Comparison of ENCODE assay signal across 22 cellular contexts in genomic region chr1:150558328-150558727, GRCh38. TPM values are rescaled to one million over a fixed set of nuclear protein-coding genes. Genes with fewer than 3 reads are reported as not detected.
DNase-seq lines count a peak whose midpoint lies in the region; ATAC-seq, FAIRE-seq and TF ChIP-seq lines count a peak whose summit lies in the region.
"Had no signal": no experiment of that assay in that cellular context is flagged by ENCODE, and none has a peak within 500 bp of the region (broad histone marks: within the 10 kb centered on the region; RNA-seq: fewer than 3 reads in every experiment).

No MANE protein-coding gene starts in this region.

- no peak for TF ChIP-seq RAD21 in HepG2 (CRISPR knock-in tag; IDR thresholded peaks at IDR 0.05)

- TF ChIP-seq CTCF in body of pancreas (IDR thresholded peaks at IDR 0.05) (no peak), HepG2 (CRISPR knock-in tag; IDR thresholded peaks at IDR 0.05) (no peak)

- CTCF ChIA-PET in HepG2 (lab: Yijun Ruan, JAX; ENCODE audit: low intra/inter-chr PET ratio, low total read pairs) = no interaction called here

- H3K9ac ChIP-seq in BLaER1 = no peak overlapping the region
- no peak overlapping the region for H3K9ac ChIP-seq in HepG2 (ENCODE audit: insufficient read depth, low read depth, low read length)
- no peak overlapping the region for H3K9ac ChIP-seq in skeletal muscle tissue (ENCODE audit: low read depth in 1 of 3, low read length in 3 of 3)

- H3K27me3 ChIP-seq in BLaER1 = no peaks in the 10 kb centered on the region
- no peaks in the 10 kb centered on the region for H3K27me3 ChIP-seq in body of pancreas
- H3K27me3 ChIP-seq in HepG2 (ENCODE audit: control insufficient read depth in 1 of 2, insufficient read depth in 2 of 2, low read length in 2 of 2) = no peaks in the 10 kb centered on the region
- H3K27me3 ChIP-seq in skeletal muscle tissue (ENCODE audit: control insufficient read depth in 3 of 3, insufficient read depth in 3 of 3, low read length in 3 of 3) = no peaks in the 10 kb centered on the region

- H3K4me1 ChIP-seq in BLaER1 (peaks cover 44% of the 10 kb centered on the region), body of pancreas (peaks cover 40% of the 10 kb centered on the region), HepG2 (ENCODE audit: insufficient read depth, low read length) (peaks cover 46% of the 10 kb centered on the region), skeletal muscle tissue (ENCODE audit: control insufficient read depth in 3 of 3, insufficient read depth in 3 of 3, low read length in 3 of 3) (peaks cover 38 to 55% (median 44%) of the 10 kb centered on the region in 3 donors)

- ATAC-seq in body of pancreas (no peak), HepG2 (no peak), GM21786 (IDR thresholded peaks at IDR 0.05; ENCODE audit: unreplicated experiment) (no peak), HG03045 (IDR thresholded peaks at IDR 0.05; ENCODE audit: unreplicated experiment) (no peak)
- ATAC-seq: activated CD8-positive, alpha-beta T cell treated with anti-CD3 and anti-CD28 coated beads, Interleukin-2, amount 10 ng/mL, durations not matched to agents 7 days and 5 days; activated T-cell treated with anti-CD3 and anti-CD28 coated beads, Interleukin-2, amount 50 U/mL, for 72 hours; stimulated activated naive B cell treated with anti-CD40 and anti-IgM and Interleukin-4, amounts not matched to agents 10 μg/mL and 1 μg/mL and 100 μg/mL, for 72 hours had no signal

- TF ChIP-seq POLR2A in body of pancreas (IDR thresholded peaks at IDR 0.05) = no peak
- TF ChIP-seq POLR2A in HepG2 (IDR thresholded peaks at IDR 0.05; ENCODE audit: insufficient read depth in 1 of 2, low read depth in 2 of 2, low read length in 2 of 2) = no peak

- no peak overlapping the region for H2AFZ ChIP-seq in HepG2 (ENCODE audit: low read length)

- H3K27ac ChIP-seq in BLaER1 (peak overlapping the region; percentile 38; the same call in 1 of the 2 replicates), body of pancreas (peak overlapping the region in 3 of 4 donors; percentile 97 to 100 (median 99)), HepG2 (ENCODE audit: extremely low read length, insufficient read depth, low read length) (no peak overlapping the region), skeletal muscle tissue (ENCODE audit: low read depth, low read length) (peak overlapping the region; percentile 100)
- H3K27ac ChIP-seq: VCaP had no signal

- 73% methylated on average over 9 to 15 of the region's 15 CpGs for WGBS in body of pancreas, 2 donors
- whole genome bisulfite sequencing in HepG2 (ENCODE audit: low lambda C conversion rate) = 78% methylated on average over 11 of the region's 15 CpGs

- no peaks in the 10 kb centered on the region for H3K9me3 ChIP-seq in BLaER1
- H3K9me3 ChIP-seq in body of pancreas = no peaks in the 10 kb centered on the region
- H3K9me3 ChIP-seq in HepG2 (ENCODE audit: low read length) = no peaks in the 10 kb centered on the region
- no peaks in the 10 kb centered on the region for H3K9me3 ChIP-seq in skeletal muscle tissue (ENCODE audit: control insufficient read depth in 3 of 3, low read length in 3 of 3)

- BruUV-seq in HepG2 (replicated peaks; lab: Mats Ljungman, UMichigan) = no TSS peak

- H3K79me2 ChIP-seq in HepG2 (ENCODE audit: insufficient read depth, low read length) = peaks cover 2% of the 10 kb centered on the region

- H3K4me3 ChIP-seq in BLaER1 (no peak overlapping the region), body of pancreas (no peak overlapping the region), HepG2 (replicated peaks in 1 of 3; ENCODE audit: insufficient read depth in 1 of 3, low read depth in 2 of 3, low read length in 3 of 3) (no peak overlapping the region), skeletal muscle tissue (ENCODE audit: low read length in 3 of 3) (peak overlapping the region in 1 of 3 donors; percentile 20)

- H4K20me1 ChIP-seq in BLaER1 (peaks cover 27% of the 10 kb centered on the region), HepG2 (ENCODE audit: insufficient read depth, low read length) (no peaks in the 10 kb centered on the region)

- no peak overlapping the region for H3K4me2 ChIP-seq in BLaER1
- H3K4me2 ChIP-seq in HepG2 (ENCODE audit: low read depth, low read length) = no peak overlapping the region

- TF ChIP-seq EP300 in HepG2 (IDR thresholded peaks at IDR 0.05; ENCODE audit: low read depth in 2 of 2, low read length in 2 of 2) (no peak), HepG2 (CRISPR knock-in tag; IDR thresholded peaks at IDR 0.05; ENCODE audit: borderline replicate concordance) (no peak)

- no peak for FAIRE-seq in HepG2 (lab: Jason Lieb, UNC)
- FAIRE-seq: endometrium had no signal

- intact Hi-C loops in body of pancreas (cut with DNase I) = loop anchor here (10.0 kb wide), 1 partner anchor 94 kb away; no protein-coding TSS in a partner anchor
- intact Hi-C loops in HepG2 (cut with micrococcal nuclease; ENCODE audit: unreplicated experiment) = loop anchor here (10.0 kb wide), 1 partner anchor 304 kb away; the partner anchor contains the start of gene CA14

- POLR2A ChIA-PET in HepG2 (lab: Yijun Ruan, JAX) = interaction anchor here (1.3 to 6.8 kb wide), 2 partner anchors 7 to 22 kb away, joined by 4 to 88 read pairs; partner anchors contain the start of genes ADAMTSL4 and MCL1

- no peak for DNase-seq in body of pancreas
- DNase-seq in HepG2 (ENCODE audit: low spot score) = no peak
- DNase-seq in HPDE6-E6E7 (ENCODE audit: extremely low spot score) = no peak
- no peak for DNase-seq in stimulated activated CD4-positive, alpha-beta T cell treated with anti-CD3 and anti-CD28 coated beads, Interleukin-2, amount 100 ng/mL, for 48 hours
- DNase-seq: activated CD8-positive, alpha-beta T cell treated with anti-CD3 and anti-CD28 coated beads, Interleukin-2, amount 10 ng/mL, durations not matched to agents 7 days and 5 days; activated naive CD8-positive, alpha-beta T cell treated with anti-CD3 and anti-CD28 coated beads, Interleukin-2, amount 10 ng/mL, durations not matched to agents 7 days and 5 days; activated T-cell treated with anti-CD3 and anti-CD28 coated beads, Interleukin-2, amount 50 U/mL, for 72 hours; central memory CD4-positive, alpha-beta T cell; HCEC 1CT; NCI-H146; NCI-H345; stimulated activated naive B cell treated with anti-CD40 and anti-IgM and Interleukin-4, amounts not matched to agents 10 μg/mL and 1 μg/mL and 100 μg/mL, for 72 hours; T-helper 1 cell had no signal

- in situ Hi-C loops in HepG2 (cut with HindIII; ENCODE audit: extremely low pct_ligation_motif_present, low pct_unique_long_range_greater_than_20kb) = no loop called here

- H3K36me3 ChIP-seq in BLaER1 = no peaks in the 10 kb centered on the region
- no peaks in the 10 kb centered on the region for H3K36me3 ChIP-seq in body of pancreas (replicated peaks in 1 of 2; ENCODE audit: insufficient read depth in 1 of 2, low read depth in 2 of 2)
- peaks cover 0 to 5% of the 10 kb centered on the region in 2 experiments; a peak in 2 of 5 replicates for H3K36me3 ChIP-seq in HepG2 (replicated peaks in 1 of 2; ENCODE audit: control insufficient read depth in 1 of 2, insufficient read depth in 2 of 2, low read length in 2 of 2)
- peaks cover 12 to 21% (median 15%) of the 10 kb centered on the region in 3 donors for H3K36me3 ChIP-seq in skeletal muscle tissue (ENCODE audit: control insufficient read depth in 3 of 3, insufficient read depth in 3 of 3, low read length in 3 of 3)

RNA-seq across cellular contexts. Expression of gene ADAMTSL4, which starts 9.1 kb away (rescaled TPM):
- 1 to 10 TPM; 4.7 to 7.6 TPM for total RNA-seq in body of pancreas
- total RNA-seq in HepG2 (2016; rRNA removed; fragmentation: Illumina TruSeq; extraction: Trizol) = 1.9 and 3.9 TPM in 2 replicates
- 1.3 and 1.4 TPM in 2 replicates for total RNA-seq in HepG2 (2016; cell fraction: cytosol; rRNA removed; fragmentation: Illumina TruSeq; extraction: Trizol; ENCODE audit: low read depth)
- 1.4 and 3.5 TPM in 2 replicates for total RNA-seq in HepG2 (2016; cell fraction: insoluble cytoplasmic fraction; rRNA removed; fragmentation: Illumina TruSeq; extraction: Trizol)
- 2.8 TPM in 2 replicates for total RNA-seq in HepG2 (2016; cell fraction: membrane; rRNA removed; fragmentation: Illumina TruSeq; extraction: Trizol)
- 5.1 and 8.0 TPM in 2 replicates for total RNA-seq in HepG2 (2016; cell fraction: nucleus; rRNA removed; fragmentation: Illumina TruSeq; extraction: Trizol)
- polyA plus RNA-seq in HepG2 (2011; rRNA removed) = 15.1 and 16.4 TPM in 2 replicates
- polyA plus RNA-seq in HepG2 (2011; cell fraction: cytosol; rRNA removed) = 7.9 and 8.3 TPM in 2 replicates
- polyA plus RNA-seq in HepG2 (2011; cell fraction: nucleus; rRNA removed) = 81.6 and 99.7 TPM in 2 replicates
- polyA plus RNA-seq in HepG2 (2012) = 6.4 and 10.9 TPM in 2 replicates
- 0.93 and 1.3 TPM in 2 replicates for polyA plus RNA-seq in HepG2 (2016; cell fraction: cytosol; fragmentation: Illumina TruSeq; extraction: Trizol; ENCODE audit: low read depth)
- 4.0 and 4.2 TPM in 2 replicates for polyA plus RNA-seq in HepG2 (2016; cell fraction: insoluble cytoplasmic fraction; fragmentation: Illumina TruSeq; extraction: Trizol; ENCODE audit: low read depth)
- polyA plus RNA-seq in HepG2 (2016; cell fraction: membrane; fragmentation: Illumina TruSeq; extraction: Trizol; ENCODE audit: low read depth) = 3.3 and 3.7 TPM in 2 replicates
- 32.6 and 38.0 TPM in 2 replicates for polyA plus RNA-seq in HepG2 (2016; cell fraction: nucleus; fragmentation: Illumina TruSeq; extraction: Trizol; ENCODE audit: insufficient read depth, low read depth)
- polyA minus RNA-seq in HepG2 (2011; rRNA and poly(A)+ RNA removed; ENCODE audit: low replicate concordance) = 5.9 and 8.8 TPM in 2 replicates
- 5.3 and 6.0 TPM in 2 replicates for polyA minus RNA-seq in HepG2 (2011; cell fraction: cytosol; rRNA and poly(A)+ RNA removed)
- polyA minus RNA-seq in HepG2 (2011; cell fraction: nucleus; rRNA and poly(A)+ RNA removed) = 9.4 TPM in 2 replicates
- total RNA-seq in skeletal muscle tissue = 12.0 TPM
- total RNA-seq: activated CD8-positive, alpha-beta T cell treated with anti-CD3 and anti-CD28 coated beads, Interleukin-2, amount 10 ng/mL, durations not matched to agents 7 days and 5 days; Daoy had no signal

RNA-seq across cellular contexts. Expression of gene MCL1, which starts 21.1 kb away (rescaled TPM):
- total RNA-seq in body of pancreas (100 to 1,000 TPM; 211 to 223 TPM), HepG2 (2016; rRNA removed; fragmentation: Illumina TruSeq; extraction: Trizol) (113 and 125 TPM in 2 replicates), skeletal muscle tissue (157 TPM)
- total RNA-seq in HepG2 (2016; cell fraction: cytosol; rRNA removed; fragmentation: Illumina TruSeq; extraction: Trizol; ENCODE audit: low read depth) = 16.3 and 19.0 TPM in 2 replicates
- 108 and 127 TPM in 2 replicates for total RNA-seq in HepG2 (2016; cell fraction: insoluble cytoplasmic fraction; rRNA removed; fragmentation: Illumina TruSeq; extraction: Trizol)
- total RNA-seq in HepG2 (2016; cell fraction: membrane; rRNA removed; fragmentation: Illumina TruSeq; extraction: Trizol) = 41.9 and 48.9 TPM in 2 replicates
- total RNA-seq in HepG2 (2016; cell fraction: nucleus; rRNA removed; fragmentation: Illumina TruSeq; extraction: Trizol) = 150 and 151 TPM in 2 replicates
- polyA plus RNA-seq in HepG2 (2011; rRNA removed) = 69.5 and 70.6 TPM in 2 replicates
- polyA plus RNA-seq in HepG2 (2011; cell fraction: cytosol; rRNA removed) = 40.6 and 51.3 TPM in 2 replicates
- 127 and 138 TPM in 2 replicates for polyA plus RNA-seq in HepG2 (2011; cell fraction: nucleus; rRNA removed)
- polyA plus RNA-seq in HepG2 (2012) = 59.5 and 80.1 TPM in 2 replicates
- 5.6 and 6.4 TPM in 2 replicates for polyA plus RNA-seq in HepG2 (2016; cell fraction: cytosol; fragmentation: Illumina TruSeq; extraction: Trizol; ENCODE audit: low read depth)
- 99.4 and 100.0 TPM in 2 replicates for polyA plus RNA-seq in HepG2 (2016; cell fraction: insoluble cytoplasmic fraction; fragmentation: Illumina TruSeq; extraction: Trizol; ENCODE audit: low read depth)
- polyA plus RNA-seq in HepG2 (2016; cell fraction: membrane; fragmentation: Illumina TruSeq; extraction: Trizol; ENCODE audit: low read depth) = 21.9 and 23.4 TPM in 2 replicates
- 207 and 216 TPM in 2 replicates for polyA plus RNA-seq in HepG2 (2016; cell fraction: nucleus; fragmentation: Illumina TruSeq; extraction: Trizol; ENCODE audit: insufficient read depth, low read depth)
- 65.4 and 90.8 TPM in 2 replicates for polyA minus RNA-seq in HepG2 (2011; rRNA and poly(A)+ RNA removed; ENCODE audit: low replicate concordance)
- polyA minus RNA-seq in HepG2 (2011; cell fraction: cytosol; rRNA and poly(A)+ RNA removed) = 72.9 and 73.2 TPM in 2 replicates
- 152 and 196 TPM in 2 replicates for polyA minus RNA-seq in HepG2 (2011; cell fraction: nucleus; rRNA and poly(A)+ RNA removed)

RNA-seq across cellular contexts. Expression of gene FALEC, which starts 42.8 kb away (rescaled TPM):
- total RNA-seq in body of pancreas (not detected), HepG2 (2016; rRNA removed; fragmentation: Illumina TruSeq; extraction: Trizol) (0.71 TPM in 1 of 2 replicates, not detected in the other), skeletal muscle tissue (not detected)
- 1.2 and 1.9 TPM in 2 replicates for total RNA-seq in HepG2 (2016; cell fraction: cytosol; rRNA removed; fragmentation: Illumina TruSeq; extraction: Trizol; ENCODE audit: low read depth)
- total RNA-seq in HepG2 (2016; cell fraction: insoluble cytoplasmic fraction; rRNA removed; fragmentation: Illumina TruSeq; extraction: Trizol) = 0.40 and 1.6 TPM in 2 replicates
- total RNA-seq in HepG2 (2016; cell fraction: membrane; rRNA removed; fragmentation: Illumina TruSeq; extraction: Trizol) = 1.9 and 2.4 TPM in 2 replicates
- 0.84 TPM in 1 of 2 replicates, not detected in the other for total RNA-seq in HepG2 (2016; cell fraction: nucleus; rRNA removed; fragmentation: Illumina TruSeq; extraction: Trizol)
- polyA plus RNA-seq in HepG2 (2011; rRNA removed) = 0.20 and 0.33 TPM in 2 replicates
- polyA plus RNA-seq in HepG2 (2011; cell fraction: cytosol; rRNA removed) = 0.48 TPM in 1 of 2 replicates, not detected in the other
- 0.45 TPM in 1 of 2 replicates, not detected in the other for polyA plus RNA-seq in HepG2 (2011; cell fraction: nucleus; rRNA removed)
- 0.41 and 0.44 TPM in 2 replicates for polyA plus RNA-seq in HepG2 (2012)
- 1.0 and 1.6 TPM in 2 replicates for polyA plus RNA-seq in HepG2 (2016; cell fraction: cytosol; fragmentation: Illumina TruSeq; extraction: Trizol; ENCODE audit: low read depth)
- 0.53 and 1.0 TPM in 2 replicates for polyA plus RNA-seq in HepG2 (2016; cell fraction: insoluble cytoplasmic fraction; fragmentation: Illumina TruSeq; extraction: Trizol; ENCODE audit: low read depth)
- polyA plus RNA-seq in HepG2 (2016; cell fraction: membrane; fragmentation: Illumina TruSeq; extraction: Trizol; ENCODE audit: low read depth) = 0.48 and 1.3 TPM in 2 replicates
- 3.8 and 3.9 TPM in 2 replicates for polyA plus RNA-seq in HepG2 (2016; cell fraction: nucleus; fragmentation: Illumina TruSeq; extraction: Trizol; ENCODE audit: insufficient read depth, low read depth)
- not detected in 2 replicates for polyA minus RNA-seq in HepG2 (2011; rRNA and poly(A)+ RNA removed; ENCODE audit: low replicate concordance)
- not detected in 2 replicates for polyA minus RNA-seq in HepG2 (2011; cell fraction: cytosol; rRNA and poly(A)+ RNA removed)
- polyA minus RNA-seq in HepG2 (2011; cell fraction: nucleus; rRNA and poly(A)+ RNA removed) = 1.6 TPM in 1 of 2 replicates, not detected in the other
- total RNA-seq: activated CD8-positive, alpha-beta T cell treated with anti-CD3 and anti-CD28 coated beads, Interleukin-2, amount 10 ng/mL, durations not matched to agents 7 days and 5 days; Daoy; myocyte had no signal
- polyA plus RNA-seq: AG04450 had no signal

RNA-seq across cellular contexts. Expression of gene ECM1, which starts 50.4 kb away (rescaled TPM):
- 1 to 10 TPM; 1.3 to 2.1 TPM for total RNA-seq in body of pancreas
- total RNA-seq in HepG2 (2016; rRNA removed; fragmentation: Illumina TruSeq; extraction: Trizol) = 0.13 and 0.42 TPM in 2 replicates
- 0.20 and 0.26 TPM in 2 replicates for total RNA-seq in HepG2 (2016; cell fraction: cytosol; rRNA removed; fragmentation: Illumina TruSeq; extraction: Trizol; ENCODE audit: low read depth)
- 0.32 TPM in 1 of 2 replicates, not detected in the other for total RNA-seq in HepG2 (2016; cell fraction: insoluble cytoplasmic fraction; rRNA removed; fragmentation: Illumina TruSeq; extraction: Trizol)
- 0.19 and 0.31 TPM in 2 replicates for total RNA-seq in HepG2 (2016; cell fraction: membrane; rRNA removed; fragmentation: Illumina TruSeq; extraction: Trizol)
- total RNA-seq in HepG2 (2016; cell fraction: nucleus; rRNA removed; fragmentation: Illumina TruSeq; extraction: Trizol) = 0.53 and 0.84 TPM in 2 replicates
- polyA plus RNA-seq in HepG2 (2011; rRNA removed) = 1.0 and 1.4 TPM in 2 replicates
- 0.47 and 0.51 TPM in 2 replicates for polyA plus RNA-seq in HepG2 (2011; cell fraction: cytosol; rRNA removed)
- 4.9 and 5.0 TPM in 2 replicates for polyA plus RNA-seq in HepG2 (2011; cell fraction: nucleus; rRNA removed)
- 0.64 and 1.1 TPM in 2 replicates for polyA plus RNA-seq in HepG2 (2012)
- 0.29 and 0.53 TPM in 2 replicates for polyA plus RNA-seq in HepG2 (2016; cell fraction: cytosol; fragmentation: Illumina TruSeq; extraction: Trizol; ENCODE audit: low read depth)
- 0.15 TPM in 1 of 2 replicates, not detected in the other for polyA plus RNA-seq in HepG2 (2016; cell fraction: insoluble cytoplasmic fraction; fragmentation: Illumina TruSeq; extraction: Trizol; ENCODE audit: low read depth)
- polyA plus RNA-seq in HepG2 (2016; cell fraction: membrane; fragmentation: Illumina TruSeq; extraction: Trizol; ENCODE audit: low read depth) = 0.24 and 0.42 TPM in 2 replicates
- 3.5 TPM in 2 replicates for polyA plus RNA-seq in HepG2 (2016; cell fraction: nucleus; fragmentation: Illumina TruSeq; extraction: Trizol; ENCODE audit: insufficient read depth, low read depth)
- polyA minus RNA-seq in HepG2 (2011; rRNA and poly(A)+ RNA removed; ENCODE audit: low replicate concordance) = 0.20 and 8.4 TPM in 2 replicates
- 0.69 TPM in 1 of 2 replicates, not detected in the other for polyA minus RNA-seq in HepG2 (2011; cell fraction: cytosol; rRNA and poly(A)+ RNA removed)
- 0.90 and 0.99 TPM in 2 replicates for polyA minus RNA-seq in HepG2 (2011; cell fraction: nucleus; rRNA and poly(A)+ RNA removed)
- total RNA-seq in skeletal muscle tissue = 0.52 TPM
